10 cellular contexts compared by ENCODE assay signal in the genomic region with DNA sequence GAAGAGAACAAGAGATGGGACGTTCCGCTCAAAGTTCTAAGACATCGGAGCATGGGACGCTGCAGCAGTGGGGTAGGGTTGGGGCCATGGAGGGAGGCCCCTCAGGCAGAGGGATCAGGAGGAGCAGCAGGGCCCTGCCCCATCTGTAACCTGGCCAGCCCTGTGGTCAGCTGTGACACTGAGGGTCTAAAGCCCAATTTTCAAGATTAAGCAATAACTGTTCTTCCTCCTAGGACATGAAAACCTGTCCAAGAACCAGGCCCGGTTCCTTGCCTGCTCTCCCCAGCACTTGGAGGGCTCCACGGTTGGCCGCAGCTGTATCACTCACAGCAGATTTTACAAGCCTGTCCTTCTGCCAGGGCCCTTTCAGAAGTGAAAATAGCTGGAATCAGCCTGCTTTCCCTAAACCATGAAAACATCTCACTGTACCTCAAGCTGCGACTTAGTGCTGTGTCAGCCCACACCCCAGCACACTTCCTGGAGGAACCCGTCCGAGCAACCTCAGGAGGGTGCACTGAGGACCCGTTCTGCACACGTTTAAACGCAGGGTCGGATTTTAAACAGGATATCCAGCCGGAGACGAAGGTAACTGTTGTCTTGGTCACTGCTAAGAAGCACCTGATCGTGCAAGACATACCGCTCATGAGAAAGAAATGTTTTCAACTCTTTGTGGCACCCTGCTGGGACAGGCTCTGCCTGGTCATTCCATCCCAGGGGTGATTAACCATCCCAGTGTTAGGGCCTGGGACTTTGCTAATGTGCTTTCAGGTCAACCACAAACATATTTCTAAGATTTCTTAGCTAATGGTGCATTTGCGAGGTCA.
DNase-seq lines count a peak whose midpoint lies in the region; ATAC-seq and TF ChIP-seq lines count a peak whose summit lies in the region.
"Had no signal": no experiment of that assay in that cellular context is flagged by ENCODE, and none has a peak within 500 bp of the region (broad histone marks: within the 10 kb centered on the region; RNA-seq: fewer than 3 reads in every experiment).

No MANE protein-coding gene starts in this region.

- peak overlapping the region; percentile 67 for H3K27ac ChIP-seq in angular gyrus (ENCODE audit: low read depth, low read length)
- H3K27ac ChIP-seq in sigmoid colon, result peak overlapping the region; percentile 74 to 93 (median 90)

- H3K4me1 ChIP-seq in sigmoid colon, result peaks cover 6 to 70% (median 64%) of the 10 kb centered on the region in 4 donors

- 50 to 73% methylated on average over 19 of the region's 19 CpGs for WGBS in sigmoid colon, 2 donors

- no peak for TF ChIP-seq POLR2A in sigmoid colon (IDR thresholded peaks at IDR 0.05)

- no peaks in the 10 kb centered on the region for H3K27me3 ChIP-seq in sigmoid colon

- no peak for ATAC-seq in left colon

- intact Hi-C loops in left colon (cut with DNase I, micrococcal nuclease) (no loop called here), sigmoid colon (cut with DNase I) (loop anchor here (2.0 to 10.0 kb wide), 3 partner anchors 139 to 985 kb away; partner anchors contain the start of gene WDR25)

- H3K36me3 ChIP-seq in sigmoid colon, result no peaks in the 10 kb centered on the region

- peak overlapping the region in 2 of 4 donors; percentile 12 to 13 for H3K4me3 ChIP-seq in sigmoid colon

- no peak for TF ChIP-seq EP300 in sigmoid colon (IDR thresholded peaks at IDR 0.05)

- H3K9me3 ChIP-seq in sigmoid colon, result no peaks in the 10 kb centered on the region

- peak; percentile 1 for DNase-seq in GM04504 (ENCODE audit: low read depth)
- DNase-seq in left colon, result peak; percentile 20 to 77
- DNase-seq in sigmoid colon, result peak; percentile 95
- DNase-seq in stimulated activated CD4-positive, alpha-beta T cell treated with anti-CD3 and anti-CD28 coated beads, Interleukin-2, amount 100 ng/mL, for 24 hours, result no peak
- no peak for DNase-seq in NCI-H524 (lab: John Stamatoyannopoulos, UW)
- DNase-seq in GDM1 (lab: John Stamatoyannopoulos, UW), result no peak
- DNase-seq in cerebellum (ENCODE audit: low spot score), result no peak
- DNase-seq: activated naive CD4-positive, alpha-beta T cell treated with anti-CD3 and anti-CD28 coated beads, Interleukin-2, amount 50 U/mL, for 16 hours; stimulated activated CD4-positive, alpha-beta T cell treated with anti-CD3 and anti-CD28 coated beads, Interleukin-4, amount 100 ng/mL, for 4 hours had no signal

- TF ChIP-seq CTCF in sigmoid colon (IDR thresholded peaks at IDR 0.05), result no peak

Comparison
In these comparisons a context has a peak if more than half of its experiments do, and no peak if none do; other contexts are left out.
1. DNase-seq: peak in GM04504 (single experiment), left colon (2 of 2) and sigmoid colon (single experiment); none in stimulated activated CD4-positive, alpha-beta T cell treated with anti-CD3 and anti-CD28 coated beads, Interleukin-2, amount 100 ng/mL, for 24 hours (0 of 2), NCI-H524 (0 of 2), GDM1 (single experiment) and cerebellum (single experiment).